8 cellular contexts compared by ENCODE assay signal in genomic region chr9:137302176-137303030, GRCh38. TPM values are rescaled to one million over a fixed set of nuclear protein-coding genes. Genes with fewer than 3 reads are reported as not detected.
DNase-seq lines count a peak whose midpoint lies in the region; ATAC-seq, FAIRE-seq and TF ChIP-seq lines count a peak whose summit lies in the region.

A gene with protein sequence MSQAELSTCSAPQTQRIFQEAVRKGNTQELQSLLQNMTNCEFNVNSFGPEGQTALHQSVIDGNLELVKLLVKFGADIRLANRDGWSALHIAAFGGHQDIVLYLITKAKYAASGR (minus strand): TSS chr9:137302271. CDS start chr9:137301928, 343 bp downstream.

- H3K4me3 ChIP-seq in iPS DF 6.9 (ENCODE audit: low read length) = peak within 1 kb of the TSS; percentile 56
- peak within 1 kb of the TSS; percentile 19 to 50 (median 41) for H3K4me3 ChIP-seq in sigmoid colon

- intact Hi-C loops in sigmoid colon (cut with DNase I) = no loop called here

- H3K27ac ChIP-seq in iPS DF 6.9 (ENCODE audit: low read length) (no peak within 1 kb of the TSS), sigmoid colon (peak within 1 kb of the TSS; percentile 63 to 77 (median 68))

- peak; percentile 90 for TF ChIP-seq POLR2A in GM12892 (IDR thresholded peaks at IDR 0.05; ENCODE audit: low read depth, low read length)
- TF ChIP-seq POLR2A in sigmoid colon (IDR thresholded peaks at IDR 0.05) = no peak

- H3K36me3 ChIP-seq in iPS DF 6.9 (ENCODE audit: control insufficient read depth, insufficient read depth, low read length) (no peaks in the 10 kb centered on the region), sigmoid colon (no peaks in the 10 kb centered on the region)

- peak; percentile 75 for ATAC-seq in HG02642 (IDR thresholded peaks at IDR 0.05; ENCODE audit: poor library complexity, unreplicated experiment)

- H3K9me3 ChIP-seq in iPS DF 6.9 (ENCODE audit: control insufficient read depth, insufficient read depth, low read length) (no peaks in the 10 kb centered on the region), sigmoid colon (no peaks in the 10 kb centered on the region)

- H3K27me3 ChIP-seq in iPS DF 6.9 (ENCODE audit: control insufficient read depth, insufficient read depth, low read length) (no peaks in the 10 kb centered on the region; the same call in 1 of the 2 replicates), sigmoid colon (peaks cover 71 to 94% (median 91%) of the 10 kb centered on the region in 3 donors)

- DNase-seq in GM12892 (ENCODE audit: insufficient read length) = peak; percentile 91
- peak; percentile 45 for DNase-seq in NCI-H1694 (lab: John Stamatoyannopoulos, UW)
- peak; percentile 78 for DNase-seq in T-helper 22 cell (ENCODE audit: low read depth)
- DNase-seq in astrocyte of the hippocampus (ENCODE audit: low read depth, low spot score) = peak; percentile 94
- no peak for DNase-seq in iPS DF 6.9 (ENCODE audit: low read depth, low spot score)
- DNase-seq in sigmoid colon = peak; percentile 88
- DNase-seq in dedifferentiated amniotic fluid mesenchymal stem cell (ENCODE audit: extremely low spot score) = no peak

- H3K4me1 ChIP-seq in iPS DF 6.9 (ENCODE audit: control insufficient read depth, insufficient read depth, low read length) (peaks cover 30% of the 10 kb centered on the region), sigmoid colon (peaks cover 0 to 62% (median 53%) of the 10 kb centered on the region in 4 donors)

- WGBS in iPS DF 6.9 (ENCODE audit: insufficient coverage, insufficient read length) = no CpG with 5 or more reads among the region's 121 CpGs
- 1 to 3% methylated on average over 121 of the region's 121 CpGs for whole genome bisulfite sequencing in sigmoid colon, 2 donors

- peak; percentile 80 for FAIRE-seq in GM12892 (lab: Jason Lieb, UNC)

- TF ChIP-seq EP300 in sigmoid colon (IDR thresholded peaks at IDR 0.05) = no peak

- TF ChIP-seq CTCF in sigmoid colon (IDR thresholded peaks at IDR 0.05) = peak in 3 of 4 experiments; percentile 18 to 22 (median 19)

RNA-seq across cellular contexts. Expression of the gene that starts here (rescaled TPM):
- polyA plus RNA-seq in GM12892 (2012; ENCODE audit: missing spikeins) = 0.95 TPM
- total RNA-seq in sigmoid colon = 1 to 10 TPM in 3 of 4 donors, not detected in 1; 1.8 to 2.9 (median 2.8) TPM
- polyA plus RNA-seq in sigmoid colon = 10 to 100 TPM; 20.4 to 24.7 (median 24.0) TPM

Comparison
In these comparisons a context has a peak if more than half of its experiments do, and no peak if none do; other contexts are left out.
1. DNase-seq: peak in GM12892 (single experiment), NCI-H1694 (single experiment), T-helper 22 cell (single experiment), astrocyte of the hippocampus (single experiment) and sigmoid colon (single experiment); none in iPS DF 6.9 (single experiment) and dedifferentiated amniotic fluid mesenchymal stem cell (single experiment).